ENCODE assay signal across 18 cellular contexts in the genomic region with DNA sequence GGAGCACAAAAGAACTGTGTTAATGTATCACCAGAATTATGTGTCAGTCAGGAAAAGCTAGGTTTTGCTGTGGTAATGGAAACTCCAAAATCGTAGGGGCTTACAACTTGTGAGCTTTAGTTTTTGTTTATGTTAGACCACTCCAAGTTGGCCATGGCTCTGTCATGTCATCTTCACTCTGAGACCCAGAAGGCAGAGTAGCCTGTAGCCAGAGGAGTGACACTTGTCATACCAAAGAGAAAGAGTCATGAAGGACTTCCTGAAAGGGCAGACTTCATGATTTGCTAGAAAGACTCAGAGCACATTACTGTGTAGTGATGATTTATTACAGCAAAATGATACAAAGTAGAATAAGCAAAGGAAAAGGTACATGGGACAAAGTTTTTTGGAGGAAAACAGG.
A peak's percentile ranks its signal among the peaks of the same experiment; 100 is the strongest.
DNase-seq lines count a peak whose midpoint lies in the region; ATAC-seq and TF ChIP-seq lines count a peak whose summit lies in the region.
"Had no signal": no experiment of that assay in that cellular context is flagged by ENCODE, and none has a peak within 500 bp of the region (broad histone marks: within the 10 kb centered on the region; RNA-seq: fewer than 3 reads in every experiment).

No MANE protein-coding gene starts in this region.

- no peaks in the 10 kb centered on the region for H3K4me1 ChIP-seq in HAP-1

- H3K9me3 Mint-ChIP-seq in activated CD8-positive, alpha-beta memory T cell treated with anti-CD3 and anti-CD28 coated beads, Interleukin-2, amount 10 ng/mL, durations not matched to agents 7 days and 5 days (ENCODE audit: low read depth), result no peaks in the 10 kb centered on the region
- H3K9me3 Mint-ChIP-seq in activated T-helper 17 cell treated with anti-CD3 and anti-CD28 coated beads, Interleukin-2, amount 50 U/mL, for 72 hours, result no peaks in the 10 kb centered on the region
- peaks cover 6% of the 10 kb centered on the region for H3K9me3 Mint-ChIP-seq in nephron progenitor cell

- no peaks in the 10 kb centered on the region for H3K9me3 ChIP-seq in KOPT-K1 (ENCODE audit: insufficient read depth, low read length, poor library complexity, severe bottlenecking)
- no peaks in the 10 kb centered on the region for H3K9me3 ChIP-seq in HAP-1
- H3K9me3 ChIP-seq: mucosa of descending colon, vagina had no signal

- peak overlapping the region; percentile 22 for H3K4me3 Mint-ChIP-seq in activated CD8-positive, alpha-beta memory T cell treated with anti-CD3 and anti-CD28 coated beads, Interleukin-2, amount 10 ng/mL, durations not matched to agents 7 days and 5 days
- H3K4me3 Mint-ChIP-seq in activated T-helper 17 cell treated with anti-CD3 and anti-CD28 coated beads, Interleukin-2, amount 50 U/mL, for 72 hours, result peak overlapping the region; percentile 45
- no peak overlapping the region for H3K4me3 Mint-ChIP-seq in nephron progenitor cell

- no peaks in the 10 kb centered on the region for H3K27me3 Mint-ChIP-seq in activated CD8-positive, alpha-beta memory T cell treated with anti-CD3 and anti-CD28 coated beads, Interleukin-2, amount 10 ng/mL, durations not matched to agents 7 days and 5 days
- H3K27me3 Mint-ChIP-seq in activated T-helper 17 cell treated with anti-CD3 and anti-CD28 coated beads, Interleukin-2, amount 50 U/mL, for 72 hours, result no peaks in the 10 kb centered on the region
- no peaks in the 10 kb centered on the region for H3K27me3 Mint-ChIP-seq in nephron progenitor cell (ENCODE audit: low read depth, poor library complexity)

- H3K4me3 ChIP-seq in HAP-1, result no peak overlapping the region
- H3K4me3 ChIP-seq: mucosa of descending colon, vagina had no signal

- peak overlapping the region; percentile 72 for H3K27ac Mint-ChIP-seq in activated CD8-positive, alpha-beta memory T cell treated with anti-CD3 and anti-CD28 coated beads, Interleukin-2, amount 10 ng/mL, durations not matched to agents 7 days and 5 days
- no peak overlapping the region for H3K27ac Mint-ChIP-seq in activated T-helper 17 cell treated with anti-CD3 and anti-CD28 coated beads, Interleukin-2, amount 50 U/mL, for 72 hours
- peak overlapping the region; percentile 51 for H3K27ac Mint-ChIP-seq in nephron progenitor cell
- H3K27ac Mint-ChIP-seq: activated T-helper 2 cell treated with anti-CD3 and anti-CD28 coated beads, Interferon-gamma antibody, Interleukin-2, Interleukin-4, amounts not matched to agents 10 μg/mL and 5 μg/mL and 100 μg/mL, durations not matched to agents 14 hours and 24 hours and 36 hours had no signal

- in situ Hi-C loops in HAP-1 (cut with MboI; ENCODE audit: low sequenced_read_pairs), result no loop called here

- H3K4me1 Mint-ChIP-seq in activated CD8-positive, alpha-beta memory T cell treated with anti-CD3 and anti-CD28 coated beads, Interleukin-2, amount 10 ng/mL, durations not matched to agents 7 days and 5 days, result peaks cover 40% of the 10 kb centered on the region
- H3K4me1 Mint-ChIP-seq in activated T-helper 17 cell treated with anti-CD3 and anti-CD28 coated beads, Interleukin-2, amount 50 U/mL, for 72 hours, result peaks cover 18% of the 10 kb centered on the region
- H3K4me1 Mint-ChIP-seq in nephron progenitor cell, result no peaks in the 10 kb centered on the region

- H3K27me3 ChIP-seq in HAP-1 (ENCODE audit: low read depth), result no peaks in the 10 kb centered on the region
- H3K27me3 ChIP-seq: vagina had no signal

- CTCF ChIA-PET in activated CD8-positive, alpha-beta memory T cell treated with anti-CD3 and anti-CD28 coated beads, Interleukin-2, amount 10 ng/mL, durations not matched to agents 7 days and 5 days (lab: Charles Lee), result interaction anchor here (0.7 to 1.3 kb wide), 2 partner anchors 10 to 68 kb away, joined by 3 read pairs; no protein-coding TSS in a partner anchor

- H3K27ac ChIP-seq in KOPT-K1 (ENCODE audit: low read depth, low read length, poor library complexity, severe bottlenecking), result peak overlapping the region; percentile 76
- H3K27ac ChIP-seq: vagina had no signal

- H3K36me3 ChIP-seq in KOPT-K1 (ENCODE audit: insufficient read depth, low read length) (no peaks in the 10 kb centered on the region), HAP-1 (replicated peaks) (no peaks in the 10 kb centered on the region)
- H3K36me3 ChIP-seq: vagina had no signal

- no peak for TF ChIP-seq CTCF in nephron progenitor cell (IDR thresholded peaks at IDR 0.05)

- DNase-seq in activated CD8-positive, alpha-beta memory T cell treated with anti-CD3 and anti-CD28 coated beads, Interleukin-2, amount 10 ng/mL, durations not matched to agents 7 days and 5 days, result no peak
- no peak for DNase-seq in activated CD8-positive, alpha-beta memory T cell treated with anti-CD3 and anti-CD28 coated beads for 24 hours
- DNase-seq in nephron progenitor cell, result no peak
- no peak for DNase-seq in KG1 (lab: John Stamatoyannopoulos, UW)
- DNase-seq in HAP-1 (ENCODE audit: low spot score in 2 of 2), result no peak
- DNase-seq in CD1c-positive myeloid dendritic cell (ENCODE audit: extremely low spot score), result no peak
- DNase-seq: ACHN; left cardiac atrium; NCI-H2029; NCI-H446 treated with DMSO at 0.1 percent for 48 hours; SHP77 treated with DMSO at 0.1 percent for 48 hours; stimulated activated CD4-positive, alpha-beta T cell treated with anti-CD3 and anti-CD28 coated beads, Interleukin-2, amount 100 ng/mL, for 24 hours; substantia nigra had no signal

- H3K36me3 Mint-ChIP-seq in activated CD8-positive, alpha-beta memory T cell treated with anti-CD3 and anti-CD28 coated beads, Interleukin-2, amount 10 ng/mL, durations not matched to agents 7 days and 5 days, result peaks cover 4% of the 10 kb centered on the region
- H3K36me3 Mint-ChIP-seq in activated T-helper 17 cell treated with anti-CD3 and anti-CD28 coated beads, Interleukin-2, amount 50 U/mL, for 72 hours (ENCODE audit: low read depth), result no peaks in the 10 kb centered on the region
- H3K36me3 Mint-ChIP-seq in nephron progenitor cell (ENCODE audit: low read depth), result no peaks in the 10 kb centered on the region

- ATAC-seq in activated CD8-positive, alpha-beta memory T cell treated with anti-CD3 and anti-CD28 coated beads, Interleukin-2, amount 10 ng/mL, durations not matched to agents 7 days and 5 days, result peak; percentile 25
- ATAC-seq in activated T-helper 17 cell treated with anti-CD3 and anti-CD28 coated beads, Interleukin-2, amount 50 U/mL, for 72 hours (replicated peaks), result peak; percentile 56
- ATAC-seq: left cardiac atrium had no signal
